ENCODE assay signal across 24 cellular contexts in the genomic region with DNA sequence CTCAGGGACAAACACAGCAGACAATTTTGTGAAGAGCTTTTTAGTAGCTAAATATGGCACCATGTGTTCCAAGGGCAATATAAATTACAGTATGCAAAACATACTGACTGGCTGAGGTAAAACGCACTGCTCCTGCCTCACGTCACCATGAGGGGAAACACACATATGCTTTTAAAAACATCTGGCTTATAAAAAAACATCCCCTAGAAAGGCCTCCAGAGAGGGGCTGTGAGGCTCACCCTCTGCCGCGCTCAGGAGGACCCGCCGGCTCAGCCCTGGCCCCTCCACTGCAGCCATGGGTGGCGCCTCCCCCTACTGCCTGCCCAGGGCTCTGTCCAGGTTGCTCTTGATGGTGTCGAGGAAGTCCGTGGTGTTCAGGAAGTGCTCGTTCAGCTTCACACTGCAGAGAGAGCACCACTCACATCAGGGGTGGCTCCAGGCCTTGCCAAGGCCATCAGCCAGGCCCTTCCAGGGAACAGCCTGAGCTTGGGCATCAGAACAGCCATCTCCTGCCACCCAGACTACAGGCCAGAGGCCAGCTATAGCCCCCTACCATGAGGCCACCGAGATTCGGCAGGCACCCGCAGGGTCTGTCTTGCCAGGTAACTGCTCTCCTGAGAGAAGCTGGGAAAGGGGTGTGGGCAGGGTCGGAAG. TPM values are rescaled to one million over a fixed set of nuclear protein-coding genes. Genes with fewer than 3 reads are reported as not detected.
A peak's percentile ranks its signal among the peaks of the same experiment; 100 is the strongest.
DNase-seq lines count a peak whose midpoint lies in the region; ATAC-seq, FAIRE-seq and TF ChIP-seq lines count a peak whose summit lies in the region.
"Had no signal": no experiment of that assay in that cellular context is flagged by ENCODE, and none has a peak within 500 bp of the region (broad histone marks: within the 10 kb centered on the region; RNA-seq: fewer than 3 reads in every experiment).

No MANE protein-coding gene starts in this region.

- H3K27me3 ChIP-seq in A673 (replicated peaks; ENCODE audit: insufficient read depth, low read depth, low read length, poor library complexity) (no peaks in the 10 kb centered on the region), vagina (no peaks in the 10 kb centered on the region)
- H3K27me3 ChIP-seq: foreskin keratinocyte had no signal

- no peak for TF ChIP-seq POLR2A in vagina (IDR thresholded peaks at IDR 0.05)

- H3K9me3 ChIP-seq in A673 (ENCODE audit: low read depth, low read length, poor library complexity, severe bottlenecking) (no peaks in the 10 kb centered on the region), T-helper 17 cell (ENCODE audit: control insufficient read depth, low read length, poor library complexity, severe bottlenecking) (no peaks in the 10 kb centered on the region), vagina (no peaks in the 10 kb centered on the region)
- H3K9me3 ChIP-seq: lower lobe of right lung, thoracic aorta had no signal

- BruUV-seq in A673 (replicated peaks; lab: Mats Ljungman, UMichigan) = TSS peak; percentile 47

- H3K27ac ChIP-seq in A673 (ENCODE audit: low read depth, low read length, poor library complexity, severe bottlenecking) = no peak overlapping the region
- no peak overlapping the region for H3K27ac ChIP-seq in vagina
- H3K27ac ChIP-seq: foreskin keratinocyte, lower lobe of right lung, thoracic aorta had no signal

- H3K9me3 Mint-ChIP-seq in IgD-negative memory B cell = no peaks in the 10 kb centered on the region
- no peaks in the 10 kb centered on the region for H3K9me3 Mint-ChIP-seq in neural crest cell
- H3K9me3 Mint-ChIP-seq: CD4-positive, CD25-positive, alpha-beta regulatory T cell had no signal

- POLR2A ChIA-PET in A673 (lab: Charles Lee; ENCODE audit: low non-redundant PET) = no interaction called here

- H3K36me3 ChIP-seq in A673 (ENCODE audit: insufficient read depth, low read length, poor library complexity, severe bottlenecking) (peaks cover 16% of the 10 kb centered on the region), vagina (peaks cover 0 to 57% of the 10 kb centered on the region in 2 donors)

- TF ChIP-seq CTCF in A673 (conservative IDR thresholded peaks at IDR 0.05; ENCODE audit: low read depth, low read length) (no peak), neural crest cell (conservative IDR thresholded peaks at IDR 0.05) (no peak), vagina (IDR thresholded peaks at IDR 0.05) (no peak)

- H3K4me3 Mint-ChIP-seq in IgD-negative memory B cell (peak overlapping the region in 1 of 4 donors; percentile 12), T-helper 17 cell (no peak overlapping the region), neural crest cell (peak overlapping the region; percentile 31)
- H3K4me3 Mint-ChIP-seq: CD4-positive, CD25-positive, alpha-beta regulatory T cell had no signal

- H3K4me1 ChIP-seq in A673 (ENCODE audit: insufficient read depth, low read length, poor library complexity, severe bottlenecking) (no peaks in the 10 kb centered on the region), vagina (no peaks in the 10 kb centered on the region)
- H3K4me1 ChIP-seq: foreskin keratinocyte had no signal

- CTCF ChIA-PET in A673 (lab: Charles Lee) = no interaction called here

- H3K27me3 Mint-ChIP-seq in IgD-negative memory B cell = no peaks in the 10 kb centered on the region
- no peaks in the 10 kb centered on the region for H3K27me3 Mint-ChIP-seq in T-helper 17 cell
- peaks cover 3% of the 10 kb centered on the region for H3K27me3 Mint-ChIP-seq in neural crest cell (ENCODE audit: low read depth)
- H3K27me3 Mint-ChIP-seq: CD4-positive, CD25-positive, alpha-beta regulatory T cell had no signal

- intact Hi-C loops in A673 (cut with micrococcal nuclease; ENCODE audit: unreplicated experiment) (no loop called here), vagina (cut with DNase I) (no loop called here)

- H3K36me3 Mint-ChIP-seq in IgD-negative memory B cell (peaks cover 8% of the 10 kb centered on the region), T-helper 17 cell (ENCODE audit: low read depth) (no peaks in the 10 kb centered on the region), neural crest cell (ENCODE audit: low read depth) (peaks cover 18% of the 10 kb centered on the region)

- H3K27ac Mint-ChIP-seq in IgD-negative memory B cell (peak overlapping the region in 2 of 3 donors; percentile 84 to 93), T-helper 17 cell (peak overlapping the region; percentile 9), neural crest cell (ENCODE audit: unreplicated experiment) (peak overlapping the region; percentile 69)
- H3K27ac Mint-ChIP-seq: CD4-positive, CD25-positive, alpha-beta regulatory T cell had no signal

- H3K4me3 ChIP-seq in A673 (ENCODE audit: low read depth, low read length, poor library complexity, severe bottlenecking) (no peak overlapping the region), vagina (no peak overlapping the region)
- H3K4me3 ChIP-seq: lower lobe of right lung, thoracic aorta had no signal

- H3K4me1 Mint-ChIP-seq in IgD-negative memory B cell = peaks cover 4 to 11% (median 7%) of the 10 kb centered on the region in 3 donors
- peaks cover 8% of the 10 kb centered on the region for H3K4me1 Mint-ChIP-seq in T-helper 17 cell
- peaks cover 10% of the 10 kb centered on the region for H3K4me1 Mint-ChIP-seq in neural crest cell

- DNase-seq in A673 (ENCODE audit: low spot score) (no peak), T-helper 17 cell (no peak), neural crest cell (ENCODE audit: low read depth, low spot score) (no peak), T-helper 9 cell (no peak), vagina (ENCODE audit: extremely low spot score in 2 of 2) (no peak), RCC 7860 (ENCODE audit: low spot score) (no peak)
- DNase-seq: activated CD4-positive, alpha-beta T cell treated with anti-CD3 and anti-CD28 coated beads for 48 hours; activated CD8-positive, alpha-beta memory T cell treated with anti-CD3 and anti-CD28 coated beads, Interleukin-2, amount 50 U/mL, for 48 hours; activated gamma-delta T cell treated with Interleukin-2 at 50 U/mL for 16 hours; CD4-positive, CD25-positive, alpha-beta regulatory T cell; DMS153; foreskin keratinocyte; GDM1; hypothalamus; lower lobe of right lung; NCI-H1105 treated with DMSO at 0.1 percent for 48 hours; NCI-H446 treated with DMSO at 0.1 percent for 48 hours; right cardiac atrium; stimulated activated CD4-positive, alpha-beta T cell treated with anti-CD3 and anti-CD28 coated beads, Interleukin-15, amount 100 ng/mL, for 24 hours had no signal

- ATAC-seq in T-helper 17 cell (no peak), GM18858 (IDR thresholded peaks at IDR 0.05; ENCODE audit: unreplicated experiment) (no peak)
- ATAC-seq: foreskin keratinocyte, lower lobe of right lung, right cardiac atrium had no signal

- no peak for FAIRE-seq in RCC 7860 (lab: Jason Lieb, UNC)
- FAIRE-seq: H1, islet of Langerhans had no signal

RNA-seq across cellular contexts. Expression of a gene that starts 18.2 kb away (rescaled TPM):
- total RNA-seq in A673 (2021) (99.0 and 120 TPM in 2 replicates), T-helper 17 cell (10 to 100 TPM; 45.0 to 48.8 TPM), neural crest cell (214 and 218 TPM in 2 replicates), vagina (39.3 TPM)
- 106 TPM for polyA plus RNA-seq in IgD-negative memory B cell

Comparison
In these comparisons a context has a peak if more than half of its experiments do, and no peak if none do; other contexts are left out.
1. H3K27ac Mint-ChIP-seq: peak in every context shown above with its lines; median percentile 88 in IgD-negative memory B cell; 69 in neural crest cell; 9 in T-helper 17 cell.